In the genomic region with DNA sequence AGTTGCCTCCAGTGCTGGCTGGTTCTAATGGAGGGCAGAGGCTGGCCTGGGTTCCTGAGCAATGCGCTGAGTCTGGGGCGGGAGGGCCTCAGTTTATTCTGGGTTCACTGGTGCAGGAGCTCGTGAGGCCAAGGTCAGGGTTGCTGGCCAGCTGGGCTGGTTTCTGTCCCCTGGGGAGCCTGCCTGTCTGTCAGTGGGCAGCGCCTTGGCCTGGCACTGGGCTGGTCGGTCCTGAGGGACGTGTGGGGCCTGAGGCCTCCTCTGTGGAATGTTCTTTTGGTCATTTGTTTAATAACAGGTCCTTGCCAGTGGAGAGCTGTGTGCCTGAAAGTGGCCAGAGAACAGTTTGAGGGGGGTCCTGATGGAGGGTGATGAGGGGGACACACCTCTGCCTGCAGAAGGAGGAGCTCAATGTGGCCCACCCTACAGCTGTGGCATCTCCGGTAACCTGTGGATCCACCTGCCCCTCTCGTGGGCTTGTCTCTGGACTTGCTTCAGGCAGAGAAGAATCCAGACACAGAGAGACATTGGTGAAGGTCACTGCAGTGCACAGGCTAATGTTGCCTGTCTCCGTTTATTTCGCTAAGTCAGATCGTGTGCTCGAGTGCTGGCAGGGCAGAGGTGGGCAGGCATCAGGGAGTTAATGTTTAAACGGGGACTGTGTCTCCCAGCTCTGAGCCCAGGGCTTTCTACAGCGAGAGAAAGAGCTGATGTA, we compare ENCODE assay signal across 2 cellular contexts.
TF ChIP-seq lines count a peak whose summit lies in the region.

No MANE protein-coding gene starts in this region.

TF ChIP-seq in GM23338, 12 proteins besides CTCF, POLR2A, EP300 and RAD21 (continued from another document):
- TF ChIP-seq, protein P1, sequence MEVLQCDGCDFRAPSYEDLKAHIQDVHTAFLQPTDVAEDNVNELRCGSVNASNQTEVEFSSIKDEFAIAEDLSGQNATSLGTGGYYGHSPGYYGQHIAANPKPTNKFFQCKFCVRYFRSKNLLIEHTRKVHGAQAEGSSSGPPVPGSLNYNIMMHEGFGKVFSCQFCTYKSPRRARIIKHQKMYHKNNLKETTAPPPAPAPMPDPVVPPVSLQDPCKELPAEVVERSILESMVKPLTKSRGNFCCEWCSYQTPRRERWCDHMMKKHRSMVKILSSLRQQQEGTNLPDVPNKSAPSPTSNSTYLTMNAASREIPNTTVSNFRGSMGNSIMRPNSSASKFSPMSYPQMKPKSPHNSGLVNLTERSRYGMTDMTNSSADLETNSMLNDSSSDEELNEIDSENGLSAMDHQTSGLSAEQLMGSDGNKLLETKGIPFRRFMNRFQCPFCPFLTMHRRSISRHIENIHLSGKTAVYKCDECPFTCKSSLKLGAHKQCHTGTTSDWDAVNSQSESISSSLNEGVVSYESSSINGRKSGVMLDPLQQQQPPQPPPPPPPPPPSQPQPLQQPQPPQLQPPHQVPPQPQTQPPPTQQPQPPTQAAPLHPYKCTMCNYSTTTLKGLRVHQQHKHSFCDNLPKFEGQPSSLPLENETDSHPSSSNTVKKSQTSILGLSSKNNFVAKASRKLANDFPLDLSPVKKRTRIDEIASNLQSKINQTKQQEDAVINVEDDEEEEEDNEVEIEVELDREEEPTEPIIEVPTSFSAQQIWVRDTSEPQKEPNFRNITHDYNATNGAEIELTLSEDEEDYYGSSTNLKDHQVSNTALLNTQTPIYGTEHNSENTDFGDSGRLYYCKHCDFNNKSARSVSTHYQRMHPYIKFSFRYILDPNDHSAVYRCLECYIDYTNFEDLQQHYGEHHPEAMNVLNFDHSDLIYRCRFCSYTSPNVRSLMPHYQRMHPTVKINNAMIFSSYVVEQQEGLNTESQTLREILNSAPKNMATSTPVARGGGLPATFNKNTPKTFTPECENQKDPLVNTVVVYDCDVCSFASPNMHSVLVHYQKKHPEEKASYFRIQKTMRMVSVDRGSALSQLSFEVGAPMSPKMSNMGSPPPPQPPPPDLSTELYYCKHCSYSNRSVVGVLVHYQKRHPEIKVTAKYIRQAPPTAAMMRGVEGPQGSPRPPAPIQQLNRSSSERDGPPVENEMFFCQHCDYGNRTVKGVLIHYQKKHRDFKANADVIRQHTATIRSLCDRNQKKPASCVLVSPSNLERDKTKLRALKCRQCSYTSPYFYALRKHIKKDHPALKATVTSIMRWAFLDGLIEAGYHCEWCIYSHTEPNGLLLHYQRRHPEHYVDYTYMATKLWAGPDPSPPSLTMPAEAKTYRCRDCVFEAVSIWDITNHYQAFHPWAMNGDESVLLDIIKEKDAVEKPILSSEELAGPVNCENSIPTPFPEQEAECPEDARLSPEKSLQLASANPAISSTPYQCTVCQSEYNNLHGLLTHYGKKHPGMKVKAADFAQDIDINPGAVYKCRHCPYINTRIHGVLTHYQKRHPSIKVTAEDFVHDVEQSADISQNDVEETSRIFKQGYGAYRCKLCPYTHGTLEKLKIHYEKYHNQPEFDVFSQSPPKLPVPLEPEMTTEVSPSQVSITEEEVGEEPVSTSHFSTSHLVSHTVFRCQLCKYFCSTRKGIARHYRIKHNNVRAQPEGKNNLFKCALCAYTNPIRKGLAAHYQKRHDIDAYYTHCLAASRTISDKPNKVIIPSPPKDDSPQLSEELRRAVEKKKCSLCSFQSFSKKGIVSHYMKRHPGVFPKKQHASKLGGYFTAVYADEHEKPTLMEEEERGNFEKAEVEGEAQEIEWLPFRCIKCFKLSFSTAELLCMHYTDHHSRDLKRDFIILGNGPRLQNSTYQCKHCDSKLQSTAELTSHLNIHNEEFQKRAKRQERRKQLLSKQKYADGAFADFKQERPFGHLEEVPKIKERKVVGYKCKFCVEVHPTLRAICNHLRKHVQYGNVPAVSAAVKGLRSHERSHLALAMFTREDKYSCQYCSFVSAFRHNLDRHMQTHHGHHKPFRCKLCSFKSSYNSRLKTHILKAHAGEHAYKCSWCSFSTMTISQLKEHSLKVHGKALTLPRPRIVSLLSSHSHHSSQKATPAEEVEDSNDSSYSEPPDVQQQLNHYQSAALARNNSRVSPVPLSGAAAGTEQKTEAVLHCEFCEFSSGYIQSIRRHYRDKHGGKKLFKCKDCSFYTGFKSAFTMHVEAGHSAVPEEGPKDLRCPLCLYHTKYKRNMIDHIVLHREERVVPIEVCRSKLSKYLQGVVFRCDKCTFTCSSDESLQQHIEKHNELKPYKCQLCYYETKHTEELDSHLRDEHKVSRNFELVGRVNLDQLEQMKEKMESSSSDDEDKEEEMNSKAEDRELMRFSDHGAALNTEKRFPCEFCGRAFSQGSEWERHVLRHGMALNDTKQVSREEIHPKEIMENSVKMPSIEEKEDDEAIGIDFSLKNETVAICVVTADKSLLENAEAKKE (CRISPR knock-in tag; IDR thresholded peaks at IDR 0.05): no peak
- TF ChIP-seq ZNF331 (CRISPR knock-in tag; IDR thresholded peaks at IDR 0.05; ENCODE audit: low read depth) (no peak), NANOG (IDR thresholded peaks at IDR 0.05; ENCODE audit: borderline replicate concordance) (no peak), POLR2AphosphoS5 (IDR thresholded peaks at IDR 0.05; ENCODE audit: low read depth) (no peak), ZNF114 (CRISPR knock-in tag; IDR thresholded peaks at IDR 0.05) (no peak), EZH2phosphoT487 (IDR thresholded peaks at IDR 0.05; ENCODE audit: unreplicated experiment) (no peak), EZH2 (IDR thresholded peaks at IDR 0.05; ENCODE audit: low read depth, unreplicated experiment) (no peak)
- TF ChIP-seq, protein P2, sequence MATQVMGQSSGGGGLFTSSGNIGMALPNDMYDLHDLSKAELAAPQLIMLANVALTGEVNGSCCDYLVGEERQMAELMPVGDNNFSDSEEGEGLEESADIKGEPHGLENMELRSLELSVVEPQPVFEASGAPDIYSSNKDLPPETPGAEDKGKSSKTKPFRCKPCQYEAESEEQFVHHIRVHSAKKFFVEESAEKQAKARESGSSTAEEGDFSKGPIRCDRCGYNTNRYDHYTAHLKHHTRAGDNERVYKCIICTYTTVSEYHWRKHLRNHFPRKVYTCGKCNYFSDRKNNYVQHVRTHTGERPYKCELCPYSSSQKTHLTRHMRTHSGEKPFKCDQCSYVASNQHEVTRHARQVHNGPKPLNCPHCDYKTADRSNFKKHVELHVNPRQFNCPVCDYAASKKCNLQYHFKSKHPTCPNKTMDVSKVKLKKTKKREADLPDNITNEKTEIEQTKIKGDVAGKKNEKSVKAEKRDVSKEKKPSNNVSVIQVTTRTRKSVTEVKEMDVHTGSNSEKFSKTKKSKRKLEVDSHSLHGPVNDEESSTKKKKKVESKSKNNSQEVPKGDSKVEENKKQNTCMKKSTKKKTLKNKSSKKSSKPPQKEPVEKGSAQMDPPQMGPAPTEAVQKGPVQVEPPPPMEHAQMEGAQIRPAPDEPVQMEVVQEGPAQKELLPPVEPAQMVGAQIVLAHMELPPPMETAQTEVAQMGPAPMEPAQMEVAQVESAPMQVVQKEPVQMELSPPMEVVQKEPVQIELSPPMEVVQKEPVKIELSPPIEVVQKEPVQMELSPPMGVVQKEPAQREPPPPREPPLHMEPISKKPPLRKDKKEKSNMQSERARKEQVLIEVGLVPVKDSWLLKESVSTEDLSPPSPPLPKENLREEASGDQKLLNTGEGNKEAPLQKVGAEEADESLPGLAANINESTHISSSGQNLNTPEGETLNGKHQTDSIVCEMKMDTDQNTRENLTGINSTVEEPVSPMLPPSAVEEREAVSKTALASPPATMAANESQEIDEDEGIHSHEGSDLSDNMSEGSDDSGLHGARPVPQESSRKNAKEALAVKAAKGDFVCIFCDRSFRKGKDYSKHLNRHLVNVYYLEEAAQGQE (IDR thresholded peaks at IDR 0.05; ENCODE audit: unreplicated experiment): no peak
TF ChIP-seq in GM23338: peak in this region for 0.

TF ChIP-seq in liver, 16 proteins besides CTCF, POLR2A, EP300 and RAD21:
- TF ChIP-seq, protein P2 (IDR thresholded peaks at IDR 0.05): peak; percentile 6
- TF ChIP-seq FOXA2 (IDR thresholded peaks at IDR 0.05) (no peak), GABPA (IDR thresholded peaks at IDR 0.05 in 1 of 2, conservative IDR thresholded peaks at IDR 0.05 in 1 of 2) (no peak), SP1 (IDR thresholded peaks at IDR 0.05) (peak; percentile 86), NR2F2 (IDR thresholded peaks at IDR 0.05) (no peak), MAX (IDR thresholded peaks at IDR 0.05) (no peak), JUND (IDR thresholded peaks at IDR 0.05) (peak in 1 of 2 donors; percentile 56), FOXA1 (IDR thresholded peaks at IDR 0.05) (peak; percentile 9), HNF4G (IDR thresholded peaks at IDR 0.05) (no peak), ZBTB33 (IDR thresholded peaks at IDR 0.05) (no peak), HNF4A (conservative IDR thresholded peaks at IDR 0.05) (peak; percentile 68 to 74), RXRA (IDR thresholded peaks at IDR 0.05) (peak; percentile 79 to 85), TAF1 (conservative IDR thresholded peaks at IDR 0.05) (no peak), ATF3 (IDR thresholded peaks at IDR 0.05) (no peak), EGR1 (IDR thresholded peaks at IDR 0.05; ENCODE audit: low read depth in 2 of 2) (no peak), YY1 (IDR thresholded peaks at IDR 0.05) (peak; percentile 77)
TF ChIP-seq in liver: peak in this region for 7.
